ENCODE assay signal across 9 cellular contexts in the genomic region with DNA sequence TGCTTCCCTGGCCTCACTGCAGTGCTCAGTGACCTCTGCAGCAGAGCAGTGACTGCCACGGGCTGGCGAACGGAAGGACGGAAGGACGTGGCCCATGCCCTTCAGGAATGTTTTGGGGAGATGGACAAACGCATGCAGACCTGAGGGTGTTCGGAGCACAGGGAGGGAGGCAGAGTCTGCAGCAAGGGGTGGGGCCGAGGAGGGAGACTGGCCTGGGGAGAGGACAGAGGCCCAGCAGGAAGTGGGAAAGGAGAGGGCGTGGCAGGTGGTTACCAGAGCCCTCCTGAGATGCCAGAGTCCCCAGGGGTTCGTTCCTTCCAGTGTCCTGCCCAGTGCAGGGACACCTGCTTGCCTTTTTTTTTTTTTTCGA. TPM values are rescaled to one million over a fixed set of nuclear protein-coding genes. Genes with fewer than 3 reads are reported as not detected.
DNase-seq lines count a peak whose midpoint lies in the region; ATAC-seq and TF ChIP-seq lines count a peak whose summit lies in the region.
"Had no signal": no experiment of that assay in that cellular context is flagged by ENCODE, and none has a peak within 500 bp of the region (broad histone marks: within the 10 kb centered on the region; RNA-seq: fewer than 3 reads in every experiment).

No MANE protein-coding gene starts in this region.

- no peaks in the 10 kb centered on the region for H3K9me2 ChIP-seq in Karpas-422 (replicated peaks; ENCODE audit: insufficient read depth, low read length)

- peaks cover 4% of the 10 kb centered on the region for H3K36me3 Mint-ChIP-seq in chondrocyte (ENCODE audit: low read depth)

- H3K4me3 ChIP-seq in AG04450 (ENCODE audit: low read depth, low read length) (no peak overlapping the region), Karpas-422 (ENCODE audit: low read length) (no peak overlapping the region)

- H4K20me1 ChIP-seq in Karpas-422 (ENCODE audit: insufficient read depth, low read depth, low read length) = no peaks in the 10 kb centered on the region

- H3K27me3 Mint-ChIP-seq in chondrocyte (ENCODE audit: low read depth) = no peaks in the 10 kb centered on the region

- H3K79me2 ChIP-seq in Karpas-422 (ENCODE audit: low read length) = no peaks in the 10 kb centered on the region

- peaks cover 12% of the 10 kb centered on the region for H3K4me1 ChIP-seq in Karpas-422 (ENCODE audit: low read length)

- H3K4me2 ChIP-seq in Karpas-422 (ENCODE audit: low read depth, low read length, poor library complexity, severe bottlenecking) = no peak overlapping the region

- H3K9ac ChIP-seq in Karpas-422 (ENCODE audit: low read length) = no peak overlapping the region

- peak overlapping the region; percentile 41 for H3K4me3 Mint-ChIP-seq in chondrocyte (ENCODE audit: unreplicated experiment)

- no peaks in the 10 kb centered on the region for H3K9me3 ChIP-seq in AG04450 (ENCODE audit: control insufficient read depth, insufficient read depth, low read length)
- H3K9me3 ChIP-seq in Karpas-422 (ENCODE audit: low read length) = no peaks in the 10 kb centered on the region

- POLR2A ChIA-PET in AG04450 (lab: Yijun Ruan, JAX) = interaction anchor here (0.7 kb wide), 1 partner anchor 9 kb away, joined by 7 read pairs; no protein-coding TSS in a partner anchor

- no peak for ATAC-seq in HG03565 (IDR thresholded peaks at IDR 0.05; ENCODE audit: unreplicated experiment)

- TF ChIP-seq EP300 in Ishikawa (IDR thresholded peaks at IDR 0.05; ENCODE audit: borderline replicate concordance) = peak; percentile 91

- DNase-seq in AG04450 (ENCODE audit: low read depth, low spot score) (no peak), chondrocyte (ENCODE audit: low spot score) (no peak), mesenteric fat pad (ENCODE audit: low spot score) (peak; percentile 41), NK-92 (lab: John Stamatoyannopoulos, UW; ENCODE audit: unreplicated experiment) (no peak), amygdala (lab: John Stamatoyannopoulos, UW) (no peak), Karpas-422 (no peak)
- DNase-seq: effector CD8-positive, alpha-beta T cell had no signal

- no peaks in the 10 kb centered on the region for H3K9me3 Mint-ChIP-seq in chondrocyte (ENCODE audit: low read depth)

- H3K27me3 ChIP-seq in AG04450 (ENCODE audit: control insufficient read depth, insufficient read depth, low read length) (no peaks in the 10 kb centered on the region), Karpas-422 (ENCODE audit: low read length) (no peaks in the 10 kb centered on the region)

- TF ChIP-seq CTCF in AG04450 (IDR thresholded peaks at IDR 0.05; ENCODE audit: low read depth, low read length) = no peak
- no peak for TF ChIP-seq CTCF in chondrocyte (IDR thresholded peaks at IDR 0.05)

- peaks cover 37% of the 10 kb centered on the region for H3K4me1 Mint-ChIP-seq in chondrocyte (ENCODE audit: low read depth)

- H3K27ac Mint-ChIP-seq in chondrocyte (ENCODE audit: unreplicated experiment) = peak overlapping the region; percentile 82

- CTCF ChIA-PET in AG04450 (lab: Charles Lee) = no interaction called here

- 0 out of 2 replicates have a peak, but pooled peaks have one; percentile 1 for TF ChIP-seq RAD21 in Ishikawa (IDR thresholded peaks at IDR 0.05; ENCODE audit: low read depth)

- H3K27ac ChIP-seq in AG04450 (ENCODE audit: low read depth, low read length) (peak overlapping the region; percentile 39), Karpas-422 (ENCODE audit: low read length) (no peak overlapping the region)

- H3K36me3 ChIP-seq in Karpas-422 (ENCODE audit: insufficient read depth, low read length) = no peaks in the 10 kb centered on the region

- H2AFZ ChIP-seq in Karpas-422 (ENCODE audit: low read length) = no peak overlapping the region

TF ChIP-seq in Ishikawa, 13 proteins besides CTCF, POLR2A, EP300 and RAD21:
- TF ChIP-seq TCF12 (IDR thresholded peaks at IDR 0.05; ENCODE audit: low read depth) (peak; percentile 88), CREB1 (IDR thresholded peaks at IDR 0.05; ENCODE audit: low read depth) (no peak), ZBTB7A (IDR thresholded peaks at IDR 0.05; ENCODE audit: low read depth) (no peak), YY1 (IDR thresholded peaks at IDR 0.05; ENCODE audit: low read depth) (no peak), TEAD4 (IDR thresholded peaks at IDR 0.05) (peak; percentile 80), FOXM1 (IDR thresholded peaks at IDR 0.05; ENCODE audit: borderline replicate concordance, low read depth) (0 out of 2 replicates have a peak, but pooled peaks have one; percentile 44), TAF1 (IDR thresholded peaks at IDR 0.05; ENCODE audit: low read depth) (0 out of 2 replicates have a peak, but pooled peaks have one; percentile 0)
- TF ChIP-seq, protein P1, sequence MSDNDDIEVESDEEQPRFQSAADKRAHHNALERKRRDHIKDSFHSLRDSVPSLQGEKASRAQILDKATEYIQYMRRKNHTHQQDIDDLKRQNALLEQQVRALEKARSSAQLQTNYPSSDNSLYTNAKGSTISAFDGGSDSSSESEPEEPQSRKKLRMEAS (IDR thresholded peaks at IDR 0.05) = peak; percentile 17; the same call in 1 of the 2 replicates
- TF ChIP-seq, protein P2, sequence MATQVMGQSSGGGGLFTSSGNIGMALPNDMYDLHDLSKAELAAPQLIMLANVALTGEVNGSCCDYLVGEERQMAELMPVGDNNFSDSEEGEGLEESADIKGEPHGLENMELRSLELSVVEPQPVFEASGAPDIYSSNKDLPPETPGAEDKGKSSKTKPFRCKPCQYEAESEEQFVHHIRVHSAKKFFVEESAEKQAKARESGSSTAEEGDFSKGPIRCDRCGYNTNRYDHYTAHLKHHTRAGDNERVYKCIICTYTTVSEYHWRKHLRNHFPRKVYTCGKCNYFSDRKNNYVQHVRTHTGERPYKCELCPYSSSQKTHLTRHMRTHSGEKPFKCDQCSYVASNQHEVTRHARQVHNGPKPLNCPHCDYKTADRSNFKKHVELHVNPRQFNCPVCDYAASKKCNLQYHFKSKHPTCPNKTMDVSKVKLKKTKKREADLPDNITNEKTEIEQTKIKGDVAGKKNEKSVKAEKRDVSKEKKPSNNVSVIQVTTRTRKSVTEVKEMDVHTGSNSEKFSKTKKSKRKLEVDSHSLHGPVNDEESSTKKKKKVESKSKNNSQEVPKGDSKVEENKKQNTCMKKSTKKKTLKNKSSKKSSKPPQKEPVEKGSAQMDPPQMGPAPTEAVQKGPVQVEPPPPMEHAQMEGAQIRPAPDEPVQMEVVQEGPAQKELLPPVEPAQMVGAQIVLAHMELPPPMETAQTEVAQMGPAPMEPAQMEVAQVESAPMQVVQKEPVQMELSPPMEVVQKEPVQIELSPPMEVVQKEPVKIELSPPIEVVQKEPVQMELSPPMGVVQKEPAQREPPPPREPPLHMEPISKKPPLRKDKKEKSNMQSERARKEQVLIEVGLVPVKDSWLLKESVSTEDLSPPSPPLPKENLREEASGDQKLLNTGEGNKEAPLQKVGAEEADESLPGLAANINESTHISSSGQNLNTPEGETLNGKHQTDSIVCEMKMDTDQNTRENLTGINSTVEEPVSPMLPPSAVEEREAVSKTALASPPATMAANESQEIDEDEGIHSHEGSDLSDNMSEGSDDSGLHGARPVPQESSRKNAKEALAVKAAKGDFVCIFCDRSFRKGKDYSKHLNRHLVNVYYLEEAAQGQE (IDR thresholded peaks at IDR 0.05; ENCODE audit: low read depth) = no peak
TF ChIP-seq in Ishikawa: peak in this region for 5.

RNA-seq across cellular contexts. Expression of a gene that starts 21.9 kb away (rescaled TPM):
- polyA plus RNA-seq in AG04450 (2011; rRNA removed) = 14.8 and 15.1 TPM in 2 replicates
- 11.3 and 13.0 TPM in 2 replicates for polyA minus RNA-seq in AG04450 (2011; rRNA and poly(A)+ RNA removed)
- total RNA-seq in chondrocyte = 4.6 to 9.7 TPM (median 9.6 TPM) in 3 replicates
- total RNA-seq in mesenteric fat pad = 0.55 TPM
- total RNA-seq in Karpas-422 (2014; rRNA removed; shearing (Covaris generic); ENCODE audit: low replicate concordance) = not detected in 2 replicates

RNA-seq across cellular contexts. Expression of a gene that starts 32.6 kb away (rescaled TPM):
- 17.8 and 22.2 TPM in 2 replicates for polyA plus RNA-seq in AG04450 (2011; rRNA removed)
- polyA minus RNA-seq in AG04450 (2011; rRNA and poly(A)+ RNA removed) = 5.5 and 9.8 TPM in 2 replicates
- total RNA-seq in chondrocyte = 16.7 to 18.7 TPM (median 18.2 TPM) in 3 replicates
- 34.0 TPM for total RNA-seq in mesenteric fat pad
- 41.0 and 55.1 TPM in 2 replicates for total RNA-seq in Karpas-422 (2014; rRNA removed; shearing (Covaris generic); ENCODE audit: low replicate concordance)

RNA-seq across cellular contexts. Expression of a gene that starts 32.8 kb away (rescaled TPM):
- 5.9 and 6.6 TPM in 2 replicates for polyA plus RNA-seq in AG04450 (2011; rRNA removed)
- 7.2 and 8.0 TPM in 2 replicates for polyA minus RNA-seq in AG04450 (2011; rRNA and poly(A)+ RNA removed)
- total RNA-seq in chondrocyte (22.9 to 28.3 TPM (median 23.7 TPM) in 3 replicates), mesenteric fat pad (27.0 TPM)
- total RNA-seq in Karpas-422 (2014; rRNA removed; shearing (Covaris generic); ENCODE audit: low replicate concordance) = 60.3 and 116 TPM in 2 replicates
